Comparison of ENCODE assay signal across 8 cellular contexts in genomic region chr9:123353984-123354591, GRCh38. TPM values are rescaled to one million over a fixed set of nuclear protein-coding genes. Genes with fewer than 3 reads are reported as not detected.
DNase-seq lines count a peak whose midpoint lies in the region; ATAC-seq and TF ChIP-seq lines count a peak whose summit lies in the region.

No MANE protein-coding gene starts in this region.

- TF ChIP-seq CTCF in AG10803 (conservative IDR thresholded peaks at IDR 0.05; ENCODE audit: low read length) (peak; percentile 77), left ventricle myocardium inferior (IDR thresholded peaks at IDR 0.05; ENCODE audit: borderline replicate concordance) (peak; percentile 85), sigmoid colon (IDR thresholded peaks at IDR 0.05) (peak; percentile 86 to 94 (median 90))

- H3K9me3 Mint-ChIP-seq in activated naive CD8-positive, alpha-beta T cell treated with anti-CD3 and anti-CD28 coated beads, Interleukin-2, amount 10 ng/mL, durations not matched to agents 7 days and 5 days: no peaks in the 10 kb centered on the region

- intact Hi-C loops in left ventricle myocardium inferior (cut with micrococcal nuclease) (loop anchor here (10.0 kb wide), 1 partner anchor 249 kb away; no protein-coding TSS in a partner anchor), sigmoid colon (cut with DNase I) (loop anchor here (1.0 to 10.0 kb wide), 2 partner anchors 31 to 339 kb away; no protein-coding TSS in a partner anchor)

- peaks cover 6% of the 10 kb centered on the region for H3K4me1 ChIP-seq in left ventricle myocardium inferior
- peaks cover 0 to 28% (median 13%) of the 10 kb centered on the region in 4 donors for H3K4me1 ChIP-seq in sigmoid colon

- no peaks in the 10 kb centered on the region for H3K36me3 ChIP-seq in left ventricle myocardium inferior
- H3K36me3 ChIP-seq in sigmoid colon: no peaks in the 10 kb centered on the region

- peak; percentile 45 for DNase-seq in AG10803 (ENCODE audit: low read depth)
- DNase-seq in HPDE6-E6E7 (ENCODE audit: extremely low spot score): peak; percentile 64
- peak; percentile 50 for DNase-seq in SKM-1 treated with dmso at 0.1 percent for 144 hours (lab: John Stamatoyannopoulos, UW; ENCODE audit: unreplicated experiment)
- peak; percentile 73 for DNase-seq in activated naive CD8-positive, alpha-beta T cell treated with anti-CD3 and anti-CD28 coated beads, Interleukin-2, amount 10 ng/mL, durations not matched to agents 7 days and 5 days
- DNase-seq in left ventricle myocardium inferior: peak; percentile 55
- DNase-seq in sigmoid colon: peak; percentile 81
- DNase-seq in NCI-H187 (lab: John Stamatoyannopoulos, UW): no peak

- H3K27me3 Mint-ChIP-seq in activated naive CD8-positive, alpha-beta T cell treated with anti-CD3 and anti-CD28 coated beads, Interleukin-2, amount 10 ng/mL, durations not matched to agents 7 days and 5 days: peaks cover 9% of the 10 kb centered on the region

- POLR2A ChIA-PET in activated naive CD8-positive, alpha-beta T cell treated with anti-CD3 and anti-CD28 coated beads, Interleukin-2, amount 10 ng/mL, durations not matched to agents 7 days and 5 days (lab: Charles Lee): interaction anchor here (0.7 kb wide), 1 partner anchor 52 kb away, joined by 3 read pairs; no protein-coding TSS in a partner anchor

- peaks cover 58% of the 10 kb centered on the region for H3K27me3 ChIP-seq in left ventricle myocardium inferior (ENCODE audit: low read depth)
- H3K27me3 ChIP-seq in sigmoid colon: peaks cover 0 to 28% (median 3%) of the 10 kb centered on the region in 3 donors

- TF ChIP-seq EP300 in sigmoid colon (IDR thresholded peaks at IDR 0.05): no peak

- peak; percentile 73 for ATAC-seq in GM18511 (IDR thresholded peaks at IDR 0.05; ENCODE audit: unreplicated experiment)
- peak; percentile 72 for ATAC-seq in activated naive CD8-positive, alpha-beta T cell treated with anti-CD3 and anti-CD28 coated beads, Interleukin-2, amount 10 ng/mL, durations not matched to agents 7 days and 5 days (ENCODE audit: low read depth)

- no peaks in the 10 kb centered on the region for H3K9me3 ChIP-seq in left ventricle myocardium inferior (replicated peaks)
- H3K9me3 ChIP-seq in sigmoid colon: no peaks in the 10 kb centered on the region

- H3K27ac ChIP-seq in left ventricle myocardium inferior (replicated peaks) (no peak overlapping the region), sigmoid colon (no peak overlapping the region)

- H3K4me3 ChIP-seq in AG10803 (ENCODE audit: low read length): no peak overlapping the region
- no peak overlapping the region for H3K4me3 ChIP-seq in left ventricle myocardium inferior
- no peak overlapping the region for H3K4me3 ChIP-seq in sigmoid colon

- no peak overlapping the region for H3K4me3 Mint-ChIP-seq in activated naive CD8-positive, alpha-beta T cell treated with anti-CD3 and anti-CD28 coated beads, Interleukin-2, amount 10 ng/mL, durations not matched to agents 7 days and 5 days

- no peak for TF ChIP-seq POLR2A in sigmoid colon (IDR thresholded peaks at IDR 0.05)

- H3K36me3 Mint-ChIP-seq in activated naive CD8-positive, alpha-beta T cell treated with anti-CD3 and anti-CD28 coated beads, Interleukin-2, amount 10 ng/mL, durations not matched to agents 7 days and 5 days: no peaks in the 10 kb centered on the region

- WGBS in sigmoid colon, 2 donors: 20 to 24% methylated on average over 20 of the region's 20 CpGs

- no peak overlapping the region for H3K27ac Mint-ChIP-seq in activated naive CD8-positive, alpha-beta T cell treated with anti-CD3 and anti-CD28 coated beads, Interleukin-2, amount 10 ng/mL, durations not matched to agents 7 days and 5 days

- peaks cover 14% of the 10 kb centered on the region for H3K4me1 Mint-ChIP-seq in activated naive CD8-positive, alpha-beta T cell treated with anti-CD3 and anti-CD28 coated beads, Interleukin-2, amount 10 ng/mL, durations not matched to agents 7 days and 5 days

RNA-seq across cellular contexts. Expression of gene CRB2, which starts 1.9 kb away (rescaled TPM):
- not detected for total RNA-seq in activated naive CD8-positive, alpha-beta T cell treated with anti-CD3 and anti-CD28 coated beads, Interleukin-2, amount 10 ng/mL, durations not matched to agents 7 days and 5 days
- not detected for total RNA-seq in left ventricle myocardium inferior
- total RNA-seq in sigmoid colon: under 1 TPM in 2 of 4 donors, not detected in 2; 0.14 to 0.33 TPM
- polyA plus RNA-seq in sigmoid colon: under 1 TPM in 2 of 3 donors, not detected in 1; 0.46 to 0.79 TPM

Comparison
In these comparisons a context has a peak if more than half of its experiments do, and no peak if none do; other contexts are left out.
1. DNase-seq: peak in AG10803 (single experiment), HPDE6-E6E7 (single experiment), SKM-1 treated with dmso at 0.1 percent for 144 hours (single experiment), activated naive CD8-positive, alpha-beta T cell treated with anti-CD3 and anti-CD28 coated beads, Interleukin-2, amount 10 ng/mL, durations not matched to agents 7 days and 5 days (single experiment), left ventricle myocardium inferior (single experiment) and sigmoid colon (single experiment); none in NCI-H187 (0 of 2).
2. Peak in every context shown above with its lines, with median percentiles within 50 percentile points of each other: CTCF ChIP-seq.